14 cellular contexts compared by ENCODE assay signal in genomic region chr10:78914502-78915330, GRCh38.
DNase-seq lines count a peak whose midpoint lies in the region; ATAC-seq and TF ChIP-seq lines count a peak whose summit lies in the region.
"Had no signal": no experiment of that assay in that cellular context is flagged by ENCODE, and none has a peak within 500 bp of the region (broad histone marks: within the 10 kb centered on the region; RNA-seq: fewer than 3 reads in every experiment).

No MANE protein-coding gene starts in this region.

- H3K4me3 Mint-ChIP-seq in T-helper 17 cell, result no peak overlapping the region
- no peak overlapping the region for H3K4me3 Mint-ChIP-seq in CD8-positive, alpha-beta memory T cell
- H3K4me3 Mint-ChIP-seq: activated naive CD8-positive, alpha-beta T cell treated with anti-CD3 and anti-CD28 coated beads for 36 hours had no signal

- H3K9me3 Mint-ChIP-seq in CD8-positive, alpha-beta memory T cell, result peaks cover 0 to 2% (median 0%) of the 10 kb centered on the region in 5 donors
- H3K9me3 Mint-ChIP-seq: activated naive CD8-positive, alpha-beta T cell treated with anti-CD3 and anti-CD28 coated beads for 36 hours had no signal

- no peaks in the 10 kb centered on the region for H3K4me1 ChIP-seq in right atrium auricular region
- H3K4me1 ChIP-seq in uterus, result no peaks in the 10 kb centered on the region
- H3K4me1 ChIP-seq in CD8-positive, alpha-beta memory T cell (ENCODE audit: insufficient read depth, low read length), result no peaks in the 10 kb centered on the region

- CTCF ChIA-PET in CD8-positive, alpha-beta memory T cell (lab: Charles Lee), result no interaction called here

- H3K36me3 ChIP-seq in right atrium auricular region (no peaks in the 10 kb centered on the region), uterus (no peaks in the 10 kb centered on the region)
- H3K36me3 ChIP-seq in CD8-positive, alpha-beta memory T cell (ENCODE audit: insufficient read depth, low read length), result no peaks in the 10 kb centered on the region
- H3K36me3 ChIP-seq: heart left ventricle, thoracic aorta had no signal

- intact Hi-C loops in Right ventricle myocardium superior (cut with DNase I), result no loop called here
- intact Hi-C loops in uterus (cut with DNase I; ENCODE audit: low total_unique reads), result no loop called here

- H3K4me1 Mint-ChIP-seq in T-helper 17 cell, result peaks cover 3% of the 10 kb centered on the region
- no peaks in the 10 kb centered on the region for H3K4me1 Mint-ChIP-seq in CD8-positive, alpha-beta memory T cell
- H3K4me1 Mint-ChIP-seq: activated naive CD8-positive, alpha-beta T cell treated with anti-CD3 and anti-CD28 coated beads for 36 hours had no signal

- H3K4me3 ChIP-seq in right atrium auricular region, result no peak overlapping the region
- H3K4me3 ChIP-seq in astrocyte of the cerebellum (ENCODE audit: low read depth, low read length), result no peak overlapping the region
- H3K4me3 ChIP-seq in uterus, result no peak overlapping the region
- H3K4me3 ChIP-seq in CD8-positive, alpha-beta memory T cell (ENCODE audit: low read length), result no peak overlapping the region
- H3K4me3 ChIP-seq: heart left ventricle, lung, thoracic aorta had no signal

- peak in 1 of 2 donors; percentile 22 for TF ChIP-seq CTCF in right atrium auricular region (IDR thresholded peaks at IDR 0.05)
- peak; percentile 38 for TF ChIP-seq CTCF in astrocyte of the cerebellum (IDR thresholded peaks at IDR 0.05; ENCODE audit: low read depth, low read length, missing control alignments)
- TF ChIP-seq CTCF in uterus (IDR thresholded peaks at IDR 0.05), result peak in 1 of 4 experiments; percentile 5

- peaks cover 21% of the 10 kb centered on the region for H3K27me3 Mint-ChIP-seq in T-helper 17 cell
- H3K27me3 Mint-ChIP-seq in CD8-positive, alpha-beta memory T cell, result peaks cover 3% of the 10 kb centered on the region in 2 donors
- H3K27me3 Mint-ChIP-seq: activated naive CD8-positive, alpha-beta T cell treated with anti-CD3 and anti-CD28 coated beads for 36 hours had no signal

- DNase-seq in Right ventricle myocardium superior (peak; percentile 60), right atrium auricular region (ENCODE audit: low spot score) (no peak), astrocyte of the cerebellum (ENCODE audit: low read depth) (no peak), medulla oblongata (ENCODE audit: extremely low spot score) (peak; percentile 58), uterus (peak; percentile 37 to 38), AML-193 (lab: John Stamatoyannopoulos, UW) (no peak), T-helper 17 cell (no peak)
- no peak for DNase-seq in CD8-positive, alpha-beta memory T cell
- DNase-seq: activated naive CD8-positive, alpha-beta T cell treated with anti-CD3 and anti-CD28 coated beads for 36 hours; heart left ventricle; T1000 had no signal

- no peak for TF ChIP-seq POLR2A in uterus (IDR thresholded peaks at IDR 0.05)

- H3K27ac Mint-ChIP-seq in T-helper 17 cell, result no peak overlapping the region
- no peak overlapping the region for H3K27ac Mint-ChIP-seq in CD8-positive, alpha-beta memory T cell
- H3K27ac Mint-ChIP-seq: activated naive CD8-positive, alpha-beta T cell treated with anti-CD3 and anti-CD28 coated beads for 36 hours had no signal

- in situ Hi-C loops in astrocyte of the cerebellum (cut with HindIII; ENCODE audit: low sequenced_read_pairs), result no loop called here

- H3K27me3 ChIP-seq in right atrium auricular region (no peaks in the 10 kb centered on the region), uterus (no peaks in the 10 kb centered on the region)
- H3K27me3 ChIP-seq in CD8-positive, alpha-beta memory T cell (ENCODE audit: insufficient read depth, low read length, poor library complexity, severe bottlenecking), result no peaks in the 10 kb centered on the region
- H3K27me3 ChIP-seq: dorsolateral prefrontal cortex, heart left ventricle had no signal

- H3K9me3 ChIP-seq in right atrium auricular region (no peaks in the 10 kb centered on the region), uterus (no peaks in the 10 kb centered on the region), T-helper 17 cell (ENCODE audit: control insufficient read depth, low read length, poor library complexity, severe bottlenecking) (no peaks in the 10 kb centered on the region)
- no peaks in the 10 kb centered on the region for H3K9me3 ChIP-seq in CD8-positive, alpha-beta memory T cell (ENCODE audit: low read length)
- H3K9me3 ChIP-seq: heart left ventricle, thoracic aorta had no signal

- ATAC-seq in Right ventricle myocardium superior (ENCODE audit: poor library complexity) (peak; percentile 45), T-helper 17 cell (no peak)

- H3K36me3 Mint-ChIP-seq in T-helper 17 cell (ENCODE audit: low read depth), result no peaks in the 10 kb centered on the region
- H3K36me3 Mint-ChIP-seq in CD8-positive, alpha-beta memory T cell, result no peaks in the 10 kb centered on the region
- H3K36me3 Mint-ChIP-seq: activated naive CD8-positive, alpha-beta T cell treated with anti-CD3 and anti-CD28 coated beads for 36 hours had no signal

- H3K27ac ChIP-seq in right atrium auricular region, result no peak overlapping the region
- H3K27ac ChIP-seq in uterus, result no peak overlapping the region
- H3K27ac ChIP-seq in CD8-positive, alpha-beta memory T cell (ENCODE audit: low read depth, low read length), result no peak overlapping the region
- H3K27ac ChIP-seq: heart left ventricle, thoracic aorta had no signal

- POLR2A ChIA-PET in CD8-positive, alpha-beta memory T cell (lab: Charles Lee), result no interaction called here

Comparison
In these comparisons a context has a peak if more than half of its experiments do, and no peak if none do; other contexts are left out.
1. DNase-seq: peak in Right ventricle myocardium superior (single experiment), medulla oblongata (single experiment) and uterus (2 of 2); none in right atrium auricular region (single experiment), astrocyte of the cerebellum (single experiment), AML-193 (0 of 2), T-helper 17 cell (0 of 3) and CD8-positive, alpha-beta memory T cell (0 of 5).